In the genomic region with DNA sequence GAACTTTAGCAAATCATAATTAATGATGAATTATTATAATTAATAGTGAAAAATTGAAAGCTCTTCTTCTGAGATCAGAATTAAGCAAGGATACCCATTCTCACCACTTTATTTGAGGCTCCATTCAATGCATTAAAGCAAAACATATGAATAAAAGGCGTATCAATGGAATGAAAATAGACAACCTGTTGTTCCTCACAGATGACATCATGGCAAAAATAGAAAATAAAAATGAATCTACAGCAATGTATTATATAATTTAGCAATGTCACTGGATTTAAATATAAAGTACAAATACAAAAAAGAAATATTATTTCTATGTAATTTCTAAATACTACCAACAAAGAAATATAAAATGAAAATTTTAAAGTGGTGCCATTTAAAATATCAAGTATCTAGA, we compare ENCODE assay signal across 29 cellular contexts.
"Had no signal": no experiment of that assay in that cellular context is flagged by ENCODE, and none has a peak within 500 bp of the region (broad histone marks: within the 10 kb centered on the region; RNA-seq: fewer than 3 reads in every experiment).

No MANE protein-coding gene starts in this region.

- H3K4me3 Mint-ChIP-seq: dendritic cell treated with granulocyte-macrophage colony-stimulating factor and Interleukin-4, amounts not matched to agents 40 ng/mL and 50 ng/mL, for 4 days; effector memory CD8-positive, alpha-beta T cell; endodermal cell had no signal

- H3K27ac ChIP-seq: coronary artery, dorsolateral prefrontal cortex, epithelial cell of prostate, esophagus muscularis mucosa, esophagus squamous epithelium, foreskin keratinocyte, gastrocnemius medialis, gastroesophageal sphincter, heart left ventricle, heart right ventricle, hepatocyte had no signal

- FAIRE-seq: colon, endometrium, endothelial cell of umbilical vein, frontal cortex had no signal

- H3K9me3 Mint-ChIP-seq: effector memory CD8-positive, alpha-beta T cell had no signal

- H3K36me3 ChIP-seq: esophagus muscularis mucosa, esophagus squamous epithelium, gastrocnemius medialis, gastroesophageal sphincter, heart left ventricle, heart right ventricle had no signal

- H3K4me3 ChIP-seq: coronary artery, dorsolateral prefrontal cortex, esophagus muscularis mucosa, esophagus squamous epithelium, gastrocnemius medialis, gastroesophageal sphincter, heart left ventricle, heart right ventricle, hepatocyte had no signal

- H3K4me1 Mint-ChIP-seq: endodermal cell had no signal

- H3K4me1 ChIP-seq: esophagus muscularis mucosa, esophagus squamous epithelium, foreskin keratinocyte, gastrocnemius medialis, gastroesophageal sphincter, heart left ventricle, heart right ventricle had no signal

- H3K9me3 ChIP-seq: esophagus muscularis mucosa, esophagus squamous epithelium, gastrocnemius medialis, gastroesophageal sphincter, heart left ventricle, heart right ventricle had no signal

- ATAC-seq: effector memory CD8-positive, alpha-beta T cell; esophagus mucosa; foreskin keratinocyte; gastrocnemius medialis; gastroesophageal sphincter; heart left ventricle; heart right ventricle had no signal

- DNase-seq: cortex of kidney; dermis blood vessel endothelial cell; dorsolateral prefrontal cortex; effector CD4-positive, alpha-beta T cell; effector CD8-positive, alpha-beta T cell; effector memory CD4-positive, alpha-beta T cell; effector memory CD8-positive, alpha-beta T cell; endodermal cell; erythroblast; esophagus squamous epithelium; foreskin fibroblast; foreskin keratinocyte; foreskin melanocyte; gastrocnemius medialis; glutamatergic neuron; head of caudate nucleus; heart left ventricle; heart right ventricle had no signal

- H3K27ac Mint-ChIP-seq: dendritic cell treated with granulocyte-macrophage colony-stimulating factor and Interleukin-4, amounts not matched to agents 40 ng/mL and 50 ng/mL, for 4 days; effector memory CD8-positive, alpha-beta T cell; endodermal cell had no signal

- H3K27me3 ChIP-seq: dorsolateral prefrontal cortex, hepatocyte had no signal
